Comparison of ENCODE assay signal across 3 cellular contexts in the genomic region with DNA sequence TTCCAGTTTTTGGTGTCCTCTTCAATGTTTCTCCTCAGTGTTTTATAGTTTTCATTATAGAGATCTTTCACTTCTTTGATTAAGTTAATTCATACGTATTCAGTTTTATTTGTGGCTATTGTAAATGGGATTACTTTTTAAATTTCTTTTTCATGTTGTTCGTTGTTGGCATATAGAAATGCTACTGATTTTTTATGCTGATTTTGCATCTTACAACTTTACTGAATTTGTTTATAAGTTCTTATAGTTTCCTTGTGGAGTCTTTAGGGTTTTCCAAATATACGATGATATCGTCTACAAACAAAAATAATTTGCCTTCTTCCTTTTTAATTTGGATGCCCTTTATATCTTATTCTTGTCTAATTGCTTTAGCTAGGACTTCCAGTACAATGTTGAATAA.
TF ChIP-seq lines count a peak whose summit lies in the region.

No MANE protein-coding gene starts in this region.

TF ChIP-seq in A549, 52 proteins besides CTCF, POLR2A, EP300 and RAD21:
- TF ChIP-seq MAFK (IDR thresholded peaks at IDR 0.05; ENCODE audit: partially characterized antibody) (peak; percentile 72), BHLHE40 (IDR thresholded peaks at IDR 0.05; ENCODE audit: low read depth, low read length) (no peak)

TF ChIP-seq in IMR-90, 13 proteins besides CTCF, POLR2A, EP300 and RAD21:
- TF ChIP-seq MAFK (IDR thresholded peaks at IDR 0.05; ENCODE audit: low read depth, low read length), result peak; percentile 26; the same call in 1 of the 2 replicates
- no peak for TF ChIP-seq BHLHE40 (IDR thresholded peaks at IDR 0.05; ENCODE audit: low read depth, low read length)

TF ChIP-seq in K562, 482 proteins besides CTCF, POLR2A, EP300 and RAD21:
- no peak for TF ChIP-seq SP1 (CRISPR knock-in tag; IDR thresholded peaks at IDR 0.05)
- no peak for TF ChIP-seq PTRF (tag; IDR thresholded peaks at IDR 0.05)
- TF ChIP-seq ZNF316 (IDR thresholded peaks at IDR 0.05), result peak; percentile 87
- no peak for TF ChIP-seq RBFOX2 (IDR thresholded peaks at IDR 0.05; ENCODE audit: low read depth, low read length)
- TF ChIP-seq MAFF (IDR thresholded peaks at IDR 0.05; ENCODE audit: low read length), result peak; percentile 7; the same call in 1 of the 2 replicates
- no peak for TF ChIP-seq ZNF583 (CRISPR knock-in tag; IDR thresholded peaks at IDR 0.05)
- TF ChIP-seq, protein P1, sequence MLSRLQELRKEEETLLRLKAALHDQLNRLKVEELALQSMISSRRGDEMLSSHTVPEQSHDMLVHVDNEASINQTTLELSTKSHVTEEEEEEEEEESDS (CRISPR knock-in tag; IDR thresholded peaks at IDR 0.05), result no peak
- no peak for TF ChIP-seq BCL6 (CRISPR knock-in tag; IDR thresholded peaks at IDR 0.05)
- TF ChIP-seq ZNF24 (IDR thresholded peaks at IDR 0.05), result no peak
- no peak for TF ChIP-seq ZNF561 (CRISPR knock-in tag; conservative IDR thresholded peaks at IDR 0.05)
- TF ChIP-seq C11orf30 (IDR thresholded peaks at IDR 0.05; ENCODE audit: low read depth), result peak; percentile 71
- TF ChIP-seq ZBTB7A (IDR thresholded peaks at IDR 0.05; ENCODE audit: borderline replicate concordance, control insufficient read depth, low read depth, low read length), result no peak
- TF ChIP-seq, protein P2, sequence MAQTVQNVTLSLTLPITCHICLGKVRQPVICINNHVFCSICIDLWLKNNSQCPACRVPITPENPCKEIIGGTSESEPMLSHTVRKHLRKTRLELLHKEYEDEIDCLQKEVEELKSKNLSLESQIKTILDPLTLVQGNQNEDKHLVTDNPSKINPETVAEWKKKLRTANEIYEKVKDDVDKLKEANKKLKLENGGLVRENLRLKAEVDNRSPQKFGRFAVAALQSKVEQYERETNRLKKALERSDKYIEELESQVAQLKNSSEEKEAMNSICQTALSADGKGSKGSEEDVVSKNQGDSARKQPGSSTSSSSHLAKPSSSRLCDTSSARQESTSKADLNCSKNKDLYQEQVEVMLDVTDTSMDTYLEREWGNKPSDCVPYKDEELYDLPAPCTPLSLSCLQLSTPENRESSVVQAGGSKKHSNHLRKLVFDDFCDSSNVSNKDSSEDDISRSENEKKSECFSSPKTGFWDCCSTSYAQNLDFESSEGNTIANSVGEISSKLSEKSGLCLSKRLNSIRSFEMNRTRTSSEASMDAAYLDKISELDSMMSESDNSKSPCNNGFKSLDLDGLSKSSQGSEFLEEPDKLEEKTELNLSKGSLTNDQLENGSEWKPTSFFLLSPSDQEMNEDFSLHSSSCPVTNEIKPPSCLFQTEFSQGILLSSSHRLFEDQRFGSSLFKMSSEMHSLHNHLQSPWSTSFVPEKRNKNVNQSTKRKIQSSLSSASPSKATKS (CRISPR knock-in tag; IDR thresholded peaks at IDR 0.05), result no peak
- TF ChIP-seq, protein P3, sequence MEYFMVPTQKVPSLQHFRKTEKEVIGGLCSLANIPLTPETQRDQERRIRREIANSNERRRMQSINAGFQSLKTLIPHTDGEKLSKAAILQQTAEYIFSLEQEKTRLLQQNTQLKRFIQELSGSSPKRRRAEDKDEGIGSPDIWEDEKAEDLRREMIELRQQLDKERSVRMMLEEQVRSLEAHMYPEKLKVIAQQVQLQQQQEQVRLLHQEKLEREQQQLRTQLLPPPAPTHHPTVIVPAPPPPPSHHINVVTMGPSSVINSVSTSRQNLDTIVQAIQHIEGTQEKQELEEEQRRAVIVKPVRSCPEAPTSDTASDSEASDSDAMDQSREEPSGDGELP (CRISPR knock-in tag; IDR thresholded peaks at IDR 0.05; ENCODE audit: borderline replicate concordance), result no peak
- TF ChIP-seq PHF8 (IDR thresholded peaks at IDR 0.05; ENCODE audit: borderline replicate concordance, low read length), result no peak
- no peak for TF ChIP-seq MTA2 (IDR thresholded peaks at IDR 0.05; ENCODE audit: low read depth)
- TF ChIP-seq TEAD1 (CRISPR knock-in tag; IDR thresholded peaks at IDR 0.05), result no peak
- TF ChIP-seq BRCA1 (IDR thresholded peaks at IDR 0.05), result no peak
- TF ChIP-seq BRCA1 (CRISPR knock-in tag; IDR thresholded peaks at IDR 0.05), result no peak
TF ChIP-seq in K562: peak in this region for 3.
